In the genomic region with DNA sequence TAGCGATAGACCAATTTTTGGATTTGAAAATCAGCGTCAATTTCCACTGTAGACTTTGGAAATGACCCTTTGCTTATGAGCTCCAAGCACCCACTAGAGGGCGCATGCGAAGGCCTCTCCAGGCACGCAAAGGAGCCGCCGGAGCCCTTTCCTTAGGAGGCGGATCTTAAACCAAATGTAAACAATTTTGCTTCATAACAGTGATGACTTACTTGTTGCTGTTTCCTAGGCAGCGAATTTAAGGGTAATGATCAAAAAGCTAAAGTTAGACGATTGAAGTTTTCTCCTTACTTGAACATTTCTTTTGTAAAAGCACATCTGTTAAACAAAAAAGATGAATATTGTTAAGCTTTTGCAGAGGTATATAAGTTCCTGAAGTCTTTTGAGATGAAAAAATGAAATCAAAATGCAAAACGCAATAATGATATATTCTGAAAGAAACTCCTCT, we compare ENCODE assay signal across 8 cellular contexts. TPM values are rescaled to one million over a fixed set of nuclear protein-coding genes. Genes with fewer than 3 reads are reported as not detected.
DNase-seq lines count a peak whose midpoint lies in the region; ATAC-seq and TF ChIP-seq lines count a peak whose summit lies in the region.

No MANE protein-coding gene starts in this region.

- H3K4me3 Mint-ChIP-seq in activated T-helper 17 cell treated with anti-CD3 and anti-CD28 coated beads, Interleukin-2, amount 50 U/mL, for 72 hours, result no peak overlapping the region

- H3K27me3 Mint-ChIP-seq in activated T-helper 17 cell treated with anti-CD3 and anti-CD28 coated beads, Interleukin-2, amount 50 U/mL, for 72 hours, result peaks cover 12% of the 10 kb centered on the region

- H3K4me3 ChIP-seq in fibroblast of pulmonary artery (replicated peaks; ENCODE audit: low read depth, low read length) (no peak overlapping the region), neuronal stem cell (ENCODE audit: low read length in 2 of 2) (no peak overlapping the region)

- no peaks in the 10 kb centered on the region for H3K36me3 Mint-ChIP-seq in activated T-helper 17 cell treated with anti-CD3 and anti-CD28 coated beads, Interleukin-2, amount 50 U/mL, for 72 hours (ENCODE audit: low read depth)

- no peak overlapping the region for H2BK15ac ChIP-seq in neuronal stem cell (ENCODE audit: low read length)

- H3K9me3 Mint-ChIP-seq in activated T-helper 17 cell treated with anti-CD3 and anti-CD28 coated beads, Interleukin-2, amount 50 U/mL, for 72 hours, result no peaks in the 10 kb centered on the region

- no peak overlapping the region for H2BK5ac ChIP-seq in neuronal stem cell (ENCODE audit: low read length)

- no peak overlapping the region for H3K27ac ChIP-seq in neuronal stem cell (replicated peaks; ENCODE audit: low read length)

- H3K27ac Mint-ChIP-seq in activated T-helper 17 cell treated with anti-CD3 and anti-CD28 coated beads, Interleukin-2, amount 50 U/mL, for 72 hours, result no peak overlapping the region

- H2AFZ ChIP-seq in neuronal stem cell (ENCODE audit: low read length), result peak overlapping the region; percentile 55

- H3K4me2 ChIP-seq in neuronal stem cell (ENCODE audit: insufficient read depth, low read length, poor library complexity, severe bottlenecking), result no peak overlapping the region

- H3K4ac ChIP-seq in neuronal stem cell (ENCODE audit: low read length), result no peak overlapping the region

- H3K14ac ChIP-seq in neuronal stem cell (ENCODE audit: low read length), result no peak overlapping the region

- no CpG with 5 or more reads among the region's 11 CpGs for WGBS in neuronal stem cell (ENCODE audit: extremely low coverage in 2 of 2, insufficient read length in 2 of 2, insufficient replicate concordance in 1 of 2), 2 donors

- no peak overlapping the region for H4K91ac ChIP-seq in neuronal stem cell (ENCODE audit: low read depth, low read length, poor library complexity)

- H2BK12ac ChIP-seq in neuronal stem cell (ENCODE audit: low read length), result no peak overlapping the region

- no peak overlapping the region for H2AK5ac ChIP-seq in neuronal stem cell (ENCODE audit: low read depth, low read length)

- no peak overlapping the region for H3K18ac ChIP-seq in neuronal stem cell (ENCODE audit: low read length)

- no peaks in the 10 kb centered on the region for H3K79me1 ChIP-seq in neuronal stem cell (ENCODE audit: low read depth, low read length)

- H3K9me3 ChIP-seq in neuronal stem cell (replicated peaks in 1 of 2; ENCODE audit: control insufficient read depth in 2 of 2, insufficient read depth in 1 of 2, low read depth in 1 of 2, low read length in 2 of 2), result no peaks in the 10 kb centered on the region

- peaks cover 0 to 3% (median 0%) of the 10 kb centered on the region in 3 experiments for H3K27me3 ChIP-seq in neuronal stem cell (ENCODE audit: control insufficient read depth in 3 of 3, insufficient read depth in 3 of 3, low read depth in 1 of 3, low read length in 3 of 3)

- no peaks in the 10 kb centered on the region for H3K4me1 ChIP-seq in neuronal stem cell (ENCODE audit: control insufficient read depth in 2 of 2, insufficient read depth in 1 of 2, low read depth in 1 of 2, low read length in 2 of 2)

- H3K36me3 ChIP-seq in neuronal stem cell (replicated peaks in 1 of 2; ENCODE audit: control insufficient read depth in 2 of 2, insufficient read depth in 2 of 2, low read length in 2 of 2), result no peaks in the 10 kb centered on the region

- H4K8ac ChIP-seq in neuronal stem cell (ENCODE audit: low read depth, low read length), result no peak overlapping the region

- peak; percentile 85 for ATAC-seq in activated T-helper 17 cell treated with anti-CD3 and anti-CD28 coated beads, Interleukin-2, amount 50 U/mL, for 72 hours (replicated peaks)
- ATAC-seq in GM21360 (IDR thresholded peaks at IDR 0.05; ENCODE audit: unreplicated experiment), result no peak

- no peak overlapping the region for H3K9ac ChIP-seq in neuronal stem cell (ENCODE audit: low read depth, low read length, poor library complexity)

- H2BK120ac ChIP-seq in neuronal stem cell (ENCODE audit: low read depth, low read length), result no peak overlapping the region

- DNase-seq in EH (ENCODE audit: low read depth) (peak; percentile 86), HuH-7.5 (ENCODE audit: low spot score) (peak; percentile 40), SHP77 (lab: John Stamatoyannopoulos, UW) (peak; percentile 75 to 83), fibroblast of pulmonary artery (ENCODE audit: low read depth) (peak; percentile 87), neuronal stem cell (ENCODE audit: low spot score) (peak; percentile 53), stromal cell of bone marrow (ENCODE audit: low read depth) (peak; percentile 69)

- no peak overlapping the region for H3K23ac ChIP-seq in neuronal stem cell (ENCODE audit: low read depth, low read length, poor library complexity)

- TF ChIP-seq CTCF in fibroblast of pulmonary artery (IDR thresholded peaks at IDR 0.05; ENCODE audit: low read length, missing control alignments), result peak; percentile 99

- H3K4me1 Mint-ChIP-seq in activated T-helper 17 cell treated with anti-CD3 and anti-CD28 coated beads, Interleukin-2, amount 50 U/mL, for 72 hours, result no peaks in the 10 kb centered on the region

RNA-seq across cellular contexts. Expression of gene EXOC2, which starts 29.2 kb away (rescaled TPM):
- 10 to 100 TPM; 44.1 to 46.9 TPM for total RNA-seq in activated T-helper 17 cell treated with anti-CD3 and anti-CD28 coated beads, Interleukin-2, amount 50 U/mL, for 72 hours
- polyA plus RNA-seq in neuronal stem cell (2013, experiment 1 of 2), result 18.9 TPM
- 19.1 TPM for polyA plus RNA-seq in neuronal stem cell (2013, experiment 2 of 2)
